ENCODE assay signal across 19 cellular contexts in the genomic region with DNA sequence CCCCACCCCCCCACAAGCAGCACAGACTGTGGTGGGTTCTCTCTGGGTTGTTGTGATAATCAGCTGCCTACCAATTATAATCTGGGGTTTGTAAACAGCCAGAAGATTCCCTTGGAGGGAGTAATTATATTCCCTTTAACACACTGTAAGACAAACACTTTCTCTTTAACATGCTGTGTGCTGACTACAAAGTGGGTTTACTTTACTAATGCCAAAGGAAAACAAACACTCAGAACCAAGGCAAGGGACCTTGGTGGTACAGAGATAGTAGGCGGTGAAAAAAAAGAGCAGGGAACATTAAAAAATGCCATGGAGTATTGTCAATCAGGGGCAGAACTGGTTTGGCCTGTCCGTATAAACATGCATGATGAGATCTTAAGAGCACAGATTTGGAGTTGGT. TPM values are rescaled to one million over a fixed set of nuclear protein-coding genes. Genes with fewer than 3 reads are reported as not detected.
"Had no signal": no experiment of that assay in that cellular context is flagged by ENCODE, and none has a peak within 500 bp of the region (broad histone marks: within the 10 kb centered on the region; RNA-seq: fewer than 3 reads in every experiment).

No MANE protein-coding gene starts in this region.

- H3K27ac ChIP-seq: KMS-11, SJSA1, SK-N-MC had no signal

- H3K4me2 ChIP-seq: KMS-11 had no signal

- H3K4me3 Mint-ChIP-seq: IgD-negative memory B cell had no signal

- H3K4me3 ChIP-seq: K562, SJSA1, SK-N-MC had no signal

- H3K36me3 ChIP-seq: SJSA1 had no signal

- DNase-seq: MM.1S, NCI-H146, NCI-H1694 treated with DMSO at 0.1 percent for 48 hours, NCI-H1930, NCI-H2171, NCI-H226, NCI-H524, NCI-H526 treated with DMSO at 0.1 percent for 48 hours, Right ventricle myocardium superior, RPMI8226, SIG-M5, T-helper 2 cell had no signal

- H3K9me3 ChIP-seq: SJSA1 had no signal

- H3K9ac ChIP-seq: KMS-11 had no signal

- H3K27ac Mint-ChIP-seq: IgD-negative memory B cell had no signal

RNA-seq across cellular contexts. Expression of gene VAT1L, which starts 3.0 kb away (rescaled TPM):
- total RNA-seq: K562; NCI-H460; T-helper 1 cell treated with Interleukin-12 subunit alpha and Interleukin-12 subunit beta and Interleukin-4 antibody, amounts not matched to agents 30 ng/mL and 1 ng/mL, for 36 hours had no signal
- polyA plus RNA-seq: IgD-negative memory B cell had no signal
